In the genomic region with DNA sequence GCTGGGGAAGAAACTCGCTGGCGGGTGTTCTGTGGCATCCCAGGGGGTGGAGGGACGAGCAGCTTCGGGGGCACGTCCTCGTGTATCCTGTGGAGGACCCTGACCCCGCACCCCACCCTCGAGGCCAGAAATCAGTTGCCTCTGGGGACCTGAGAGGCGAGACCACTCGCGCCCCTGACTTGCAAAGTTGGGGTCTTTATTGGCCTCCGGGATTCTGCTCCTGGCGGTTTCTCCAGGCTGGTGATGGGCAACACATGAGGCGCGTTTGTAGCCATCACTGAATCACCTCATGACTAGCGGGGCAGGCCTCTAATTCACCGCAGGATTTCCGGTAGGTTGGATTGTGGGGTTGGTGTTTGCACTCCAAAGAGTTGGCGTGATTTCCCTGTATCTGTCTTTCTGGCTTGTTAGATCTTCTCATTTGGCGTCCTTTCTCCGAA, we compare ENCODE assay signal across 1 cellular context.
TF ChIP-seq lines count a peak whose summit lies in the region.
"Not testable (repeated sequence)": the region's sequence is repeated elsewhere in the genome, so short reads cannot be mapped to it uniquely, and the experiment has no call there.

No MANE protein-coding gene starts in this region.

TF ChIP-seq in K562, 482 proteins besides CTCF, POLR2A, EP300 and RAD21 (continued from another document):
- TF ChIP-seq, protein P1, sequence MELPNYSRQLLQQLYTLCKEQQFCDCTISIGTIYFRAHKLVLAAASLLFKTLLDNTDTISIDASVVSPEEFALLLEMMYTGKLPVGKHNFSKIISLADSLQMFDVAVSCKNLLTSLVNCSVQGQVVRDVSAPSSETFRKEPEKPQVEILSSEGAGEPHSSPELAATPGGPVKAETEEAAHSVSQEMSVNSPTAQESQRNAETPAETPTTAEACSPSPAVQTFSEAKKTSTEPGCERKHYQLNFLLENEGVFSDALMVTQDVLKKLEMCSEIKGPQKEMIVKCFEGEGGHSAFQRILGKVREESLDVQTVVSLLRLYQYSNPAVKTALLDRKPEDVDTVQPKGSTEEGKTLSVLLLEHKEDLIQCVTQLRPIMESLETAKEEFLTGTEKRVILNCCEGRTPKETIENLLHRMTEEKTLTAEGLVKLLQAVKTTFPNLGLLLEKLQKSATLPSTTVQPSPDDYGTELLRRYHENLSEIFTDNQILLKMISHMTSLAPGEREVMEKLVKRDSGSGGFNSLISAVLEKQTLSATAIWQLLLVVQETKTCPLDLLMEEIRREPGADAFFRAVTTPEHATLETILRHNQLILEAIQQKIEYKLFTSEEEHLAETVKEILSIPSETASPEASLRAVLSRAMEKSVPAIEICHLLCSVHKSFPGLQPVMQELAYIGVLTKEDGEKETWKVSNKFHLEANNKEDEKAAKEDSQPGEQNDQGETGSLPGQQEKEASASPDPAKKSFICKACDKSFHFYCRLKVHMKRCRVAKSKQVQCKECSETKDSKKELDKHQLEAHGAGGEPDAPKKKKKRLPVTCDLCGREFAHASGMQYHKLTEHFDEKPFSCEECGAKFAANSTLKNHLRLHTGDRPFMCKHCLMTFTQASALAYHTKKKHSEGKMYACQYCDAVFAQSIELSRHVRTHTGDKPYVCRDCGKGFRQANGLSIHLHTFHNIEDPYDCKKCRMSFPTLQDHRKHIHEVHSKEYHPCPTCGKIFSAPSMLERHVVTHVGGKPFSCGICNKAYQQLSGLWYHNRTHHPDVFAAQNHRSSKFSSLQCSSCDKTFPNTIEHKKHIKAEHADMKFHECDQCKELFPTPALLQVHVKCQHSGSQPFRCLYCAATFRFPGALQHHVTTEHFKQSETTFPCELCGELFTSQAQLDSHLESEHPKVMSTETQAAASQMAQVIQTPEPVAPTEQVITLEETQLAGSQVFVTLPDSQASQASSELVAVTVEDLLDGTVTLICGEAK (IDR thresholded peaks at IDR 0.05): peak; percentile 61
- TF ChIP-seq, protein P1 (CRISPR knock-in tag; IDR thresholded peaks at IDR 0.05): not testable (repeated sequence)
- TF ChIP-seq PHF21A (IDR thresholded peaks at IDR 0.05; ENCODE audit: borderline replicate concordance, low read depth): 0 out of 2 replicates have a peak, but pooled peaks have one; percentile 37
- TF ChIP-seq, protein P2, sequence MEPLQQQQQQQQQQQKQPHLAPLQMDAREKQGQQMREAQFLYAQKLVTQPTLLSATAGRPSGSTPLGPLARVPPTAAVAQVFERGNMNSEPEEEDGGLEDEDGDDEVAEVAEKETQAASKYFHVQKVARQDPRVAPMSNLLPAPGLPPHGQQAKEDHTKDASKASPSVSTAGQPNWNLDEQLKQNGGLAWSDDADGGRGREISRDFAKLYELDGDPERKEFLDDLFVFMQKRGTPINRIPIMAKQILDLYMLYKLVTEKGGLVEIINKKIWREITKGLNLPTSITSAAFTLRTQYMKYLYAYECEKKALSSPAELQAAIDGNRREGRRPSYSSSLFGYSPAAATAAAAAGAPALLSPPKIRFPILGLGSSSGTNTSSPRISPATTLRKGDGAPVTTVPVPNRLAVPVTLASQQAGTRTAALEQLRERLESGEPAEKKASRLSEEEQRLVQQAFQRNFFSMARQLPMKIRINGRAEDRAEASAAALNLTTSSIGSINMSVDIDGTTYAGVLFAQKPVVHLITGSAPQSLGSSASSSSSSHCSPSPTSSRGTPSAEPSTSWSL (CRISPR knock-in tag; IDR thresholded peaks at IDR 0.05; ENCODE audit: borderline replicate concordance): 0 out of 2 replicates have a peak, but pooled peaks have one; percentile 48
- TF ChIP-seq PHF20 (IDR thresholded peaks at IDR 0.05; ENCODE audit: partially characterized antibody): peak; percentile 28
- TF ChIP-seq HDAC1 (IDR thresholded peaks at IDR 0.05): peak in 1 of 2 experiments; percentile 74; a peak in 2 of 4 replicates
- peak; percentile 59; the same call in 1 of the 2 replicates for TF ChIP-seq ETV1 (tag; conservative IDR thresholded peaks at IDR 0.05; ENCODE audit: low read depth)
- 0 out of 4 replicates have a peak, but pooled peaks of 1 of the 2 experiments have one; percentile 38 for TF ChIP-seq RCOR1 (IDR thresholded peaks at IDR 0.05; ENCODE audit: borderline replicate concordance in 1 of 2, low read depth in 2 of 2, low read length in 2 of 2)
- 0 out of 4 replicates have a peak, but pooled peaks of 1 of the 2 experiments have one; percentile 17 for TF ChIP-seq FOXA3 (CRISPR knock-in tag; conservative IDR thresholded peaks at IDR 0.05 in 1 of 2, IDR thresholded peaks at IDR 0.05 in 1 of 2)
- peak; percentile 27; the same call in 1 of the 2 replicates for TF ChIP-seq GABPA (tag; conservative IDR thresholded peaks at IDR 0.05; ENCODE audit: low read depth)
- TF ChIP-seq, protein P3, sequence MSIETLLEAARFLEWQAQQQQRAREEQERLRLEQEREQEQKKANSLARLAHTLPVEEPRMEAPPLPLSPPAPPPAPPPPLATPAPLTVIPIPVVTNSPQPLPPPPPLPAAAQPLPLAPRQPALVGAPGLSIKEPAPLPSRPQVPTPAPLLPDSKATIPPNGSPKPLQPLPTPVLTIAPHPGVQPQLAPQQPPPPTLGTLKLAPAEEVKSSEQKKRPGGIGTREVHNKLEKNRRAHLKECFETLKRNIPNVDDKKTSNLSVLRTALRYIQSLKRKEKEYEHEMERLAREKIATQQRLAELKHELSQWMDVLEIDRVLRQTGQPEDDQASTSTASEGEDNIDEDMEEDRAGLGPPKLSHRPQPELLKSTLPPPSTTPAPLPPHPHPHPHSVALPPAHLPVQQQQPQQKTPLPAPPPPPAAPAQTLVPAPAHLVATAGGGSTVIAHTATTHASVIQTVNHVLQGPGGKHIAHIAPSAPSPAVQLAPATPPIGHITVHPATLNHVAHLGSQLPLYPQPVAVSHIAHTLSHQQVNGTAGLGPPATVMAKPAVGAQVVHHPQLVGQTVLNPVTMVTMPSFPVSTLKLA (conservative IDR thresholded peaks at IDR 0.05): 0 out of 4 replicates have a peak, but pooled peaks of 1 of the 2 experiments have one; percentile 12
- TF ChIP-seq DPF2 (IDR thresholded peaks at IDR 0.05): 0 out of 2 replicates have a peak, but pooled peaks have one; percentile 23
- TF ChIP-seq SMAD4 (CRISPR knock-in tag; conservative IDR thresholded peaks at IDR 0.05): 0 out of 2 replicates have a peak, but pooled peaks have one; percentile 14
- TF ChIP-seq YY1 (IDR thresholded peaks at IDR 0.05; ENCODE audit: borderline replicate concordance in 1 of 3, control insufficient read depth in 1 of 3, extremely low read depth in 1 of 3, insufficient read depth in 3 of 3, insufficient read length in 1 of 3, insufficient replicate concordance in 2 of 3, low read depth in 1 of 3, low read length in 2 of 3): peak in 1 of 3 experiments; percentile 23
- TF ChIP-seq CXXC5 (CRISPR knock-in tag; IDR thresholded peaks at IDR 0.05): peak; percentile 6
- TF ChIP-seq, protein P4, sequence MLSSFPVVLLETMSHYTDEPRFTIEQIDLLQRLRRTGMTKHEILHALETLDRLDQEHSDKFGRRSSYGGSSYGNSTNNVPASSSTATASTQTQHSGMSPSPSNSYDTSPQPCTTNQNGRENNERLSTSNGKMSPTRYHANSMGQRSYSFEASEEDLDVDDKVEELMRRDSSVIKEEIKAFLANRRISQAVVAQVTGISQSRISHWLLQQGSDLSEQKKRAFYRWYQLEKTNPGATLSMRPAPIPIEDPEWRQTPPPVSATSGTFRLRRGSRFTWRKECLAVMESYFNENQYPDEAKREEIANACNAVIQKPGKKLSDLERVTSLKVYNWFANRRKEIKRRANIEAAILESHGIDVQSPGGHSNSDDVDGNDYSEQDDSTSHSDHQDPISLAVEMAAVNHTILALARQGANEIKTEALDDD (IDR thresholded peaks at IDR 0.05): peak; percentile 43; the same call in 1 of the 2 replicates
- peak; percentile 29; the same call in 1 of the 2 replicates for TF ChIP-seq CTBP1 (IDR thresholded peaks at IDR 0.05; ENCODE audit: borderline replicate concordance)
- TF ChIP-seq, protein P5, sequence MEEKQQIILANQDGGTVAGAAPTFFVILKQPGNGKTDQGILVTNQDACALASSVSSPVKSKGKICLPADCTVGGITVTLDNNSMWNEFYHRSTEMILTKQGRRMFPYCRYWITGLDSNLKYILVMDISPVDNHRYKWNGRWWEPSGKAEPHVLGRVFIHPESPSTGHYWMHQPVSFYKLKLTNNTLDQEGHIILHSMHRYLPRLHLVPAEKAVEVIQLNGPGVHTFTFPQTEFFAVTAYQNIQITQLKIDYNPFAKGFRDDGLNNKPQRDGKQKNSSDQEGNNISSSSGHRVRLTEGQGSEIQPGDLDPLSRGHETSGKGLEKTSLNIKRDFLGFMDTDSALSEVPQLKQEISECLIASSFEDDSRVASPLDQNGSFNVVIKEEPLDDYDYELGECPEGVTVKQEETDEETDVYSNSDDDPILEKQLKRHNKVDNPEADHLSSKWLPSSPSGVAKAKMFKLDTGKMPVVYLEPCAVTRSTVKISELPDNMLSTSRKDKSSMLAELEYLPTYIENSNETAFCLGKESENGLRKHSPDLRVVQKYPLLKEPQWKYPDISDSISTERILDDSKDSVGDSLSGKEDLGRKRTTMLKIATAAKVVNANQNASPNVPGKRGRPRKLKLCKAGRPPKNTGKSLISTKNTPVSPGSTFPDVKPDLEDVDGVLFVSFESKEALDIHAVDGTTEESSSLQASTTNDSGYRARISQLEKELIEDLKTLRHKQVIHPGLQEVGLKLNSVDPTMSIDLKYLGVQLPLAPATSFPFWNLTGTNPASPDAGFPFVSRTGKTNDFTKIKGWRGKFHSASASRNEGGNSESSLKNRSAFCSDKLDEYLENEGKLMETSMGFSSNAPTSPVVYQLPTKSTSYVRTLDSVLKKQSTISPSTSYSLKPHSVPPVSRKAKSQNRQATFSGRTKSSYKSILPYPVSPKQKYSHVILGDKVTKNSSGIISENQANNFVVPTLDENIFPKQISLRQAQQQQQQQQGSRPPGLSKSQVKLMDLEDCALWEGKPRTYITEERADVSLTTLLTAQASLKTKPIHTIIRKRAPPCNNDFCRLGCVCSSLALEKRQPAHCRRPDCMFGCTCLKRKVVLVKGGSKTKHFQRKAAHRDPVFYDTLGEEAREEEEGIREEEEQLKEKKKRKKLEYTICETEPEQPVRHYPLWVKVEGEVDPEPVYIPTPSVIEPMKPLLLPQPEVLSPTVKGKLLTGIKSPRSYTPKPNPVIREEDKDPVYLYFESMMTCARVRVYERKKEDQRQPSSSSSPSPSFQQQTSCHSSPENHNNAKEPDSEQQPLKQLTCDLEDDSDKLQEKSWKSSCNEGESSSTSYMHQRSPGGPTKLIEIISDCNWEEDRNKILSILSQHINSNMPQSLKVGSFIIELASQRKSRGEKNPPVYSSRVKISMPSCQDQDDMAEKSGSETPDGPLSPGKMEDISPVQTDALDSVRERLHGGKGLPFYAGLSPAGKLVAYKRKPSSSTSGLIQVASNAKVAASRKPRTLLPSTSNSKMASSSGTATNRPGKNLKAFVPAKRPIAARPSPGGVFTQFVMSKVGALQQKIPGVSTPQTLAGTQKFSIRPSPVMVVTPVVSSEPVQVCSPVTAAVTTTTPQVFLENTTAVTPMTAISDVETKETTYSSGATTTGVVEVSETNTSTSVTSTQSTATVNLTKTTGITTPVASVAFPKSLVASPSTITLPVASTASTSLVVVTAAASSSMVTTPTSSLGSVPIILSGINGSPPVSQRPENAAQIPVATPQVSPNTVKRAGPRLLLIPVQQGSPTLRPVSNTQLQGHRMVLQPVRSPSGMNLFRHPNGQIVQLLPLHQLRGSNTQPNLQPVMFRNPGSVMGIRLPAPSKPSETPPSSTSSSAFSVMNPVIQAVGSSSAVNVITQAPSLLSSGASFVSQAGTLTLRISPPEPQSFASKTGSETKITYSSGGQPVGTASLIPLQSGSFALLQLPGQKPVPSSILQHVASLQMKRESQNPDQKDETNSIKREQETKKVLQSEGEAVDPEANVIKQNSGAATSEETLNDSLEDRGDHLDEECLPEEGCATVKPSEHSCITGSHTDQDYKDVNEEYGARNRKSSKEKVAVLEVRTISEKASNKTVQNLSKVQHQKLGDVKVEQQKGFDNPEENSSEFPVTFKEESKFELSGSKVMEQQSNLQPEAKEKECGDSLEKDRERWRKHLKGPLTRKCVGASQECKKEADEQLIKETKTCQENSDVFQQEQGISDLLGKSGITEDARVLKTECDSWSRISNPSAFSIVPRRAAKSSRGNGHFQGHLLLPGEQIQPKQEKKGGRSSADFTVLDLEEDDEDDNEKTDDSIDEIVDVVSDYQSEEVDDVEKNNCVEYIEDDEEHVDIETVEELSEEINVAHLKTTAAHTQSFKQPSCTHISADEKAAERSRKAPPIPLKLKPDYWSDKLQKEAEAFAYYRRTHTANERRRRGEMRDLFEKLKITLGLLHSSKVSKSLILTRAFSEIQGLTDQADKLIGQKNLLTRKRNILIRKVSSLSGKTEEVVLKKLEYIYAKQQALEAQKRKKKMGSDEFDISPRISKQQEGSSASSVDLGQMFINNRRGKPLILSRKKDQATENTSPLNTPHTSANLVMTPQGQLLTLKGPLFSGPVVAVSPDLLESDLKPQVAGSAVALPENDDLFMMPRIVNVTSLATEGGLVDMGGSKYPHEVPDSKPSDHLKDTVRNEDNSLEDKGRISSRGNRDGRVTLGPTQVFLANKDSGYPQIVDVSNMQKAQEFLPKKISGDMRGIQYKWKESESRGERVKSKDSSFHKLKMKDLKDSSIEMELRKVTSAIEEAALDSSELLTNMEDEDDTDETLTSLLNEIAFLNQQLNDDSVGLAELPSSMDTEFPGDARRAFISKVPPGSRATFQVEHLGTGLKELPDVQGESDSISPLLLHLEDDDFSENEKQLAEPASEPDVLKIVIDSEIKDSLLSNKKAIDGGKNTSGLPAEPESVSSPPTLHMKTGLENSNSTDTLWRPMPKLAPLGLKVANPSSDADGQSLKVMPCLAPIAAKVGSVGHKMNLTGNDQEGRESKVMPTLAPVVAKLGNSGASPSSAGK (IDR thresholded peaks at IDR 0.05): peak; percentile 46; the same call in 1 of the 2 replicates
